Comparison of ENCODE assay signal across 17 cellular contexts in the genomic region with DNA sequence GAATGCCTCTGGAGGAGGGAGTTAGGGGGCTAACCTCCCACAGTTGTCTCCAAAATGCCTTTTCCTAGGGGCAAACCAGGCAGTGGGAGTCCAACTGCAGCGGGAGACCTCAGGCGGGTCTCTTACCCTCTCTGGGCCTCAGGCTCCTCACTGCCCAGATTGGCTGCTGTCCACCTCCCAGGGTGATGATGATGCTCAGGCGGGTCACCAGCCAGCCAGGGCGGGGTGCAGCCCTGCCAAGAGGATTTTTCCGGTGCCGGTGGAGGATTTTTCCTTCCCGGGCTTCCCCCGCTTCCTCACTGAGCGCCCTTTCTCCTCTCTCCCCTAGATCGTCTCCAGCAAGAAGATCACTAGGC. TPM values are rescaled to one million over a fixed set of nuclear protein-coding genes. Genes with fewer than 3 reads are reported as not detected.
A peak's percentile ranks its signal among the peaks of the same experiment; 100 is the strongest.
DNase-seq lines count a peak whose midpoint lies in the region; ATAC-seq, FAIRE-seq and TF ChIP-seq lines count a peak whose summit lies in the region.
"Had no signal": no experiment of that assay in that cellular context is flagged by ENCODE, and none has a peak within 500 bp of the region (broad histone marks: within the 10 kb centered on the region; RNA-seq: fewer than 3 reads in every experiment).

No MANE protein-coding gene starts in this region.

- peak overlapping the region; percentile 68 for H3K4me3 Mint-ChIP-seq in neural progenitor cell
- no peak overlapping the region for H3K4me3 Mint-ChIP-seq in CD4-positive, alpha-beta T cell

- no peak for TF ChIP-seq POLR2A in A549 (IDR thresholded peaks at IDR 0.05; ENCODE audit: low read length)
- TF ChIP-seq POLR2A in erythroblast (IDR thresholded peaks at IDR 0.05; ENCODE audit: low read length) = no peak

- H3K27ac ChIP-seq in A549 (no peak overlapping the region; a peak in 1 of 6 replicates), ectodermal cell (ENCODE audit: insufficient read depth, low read depth, low read length, poor library complexity, severe bottlenecking) (peak overlapping the region; percentile 45), neural progenitor cell (peak overlapping the region; percentile 68)
- H3K27ac ChIP-seq in CD4-positive, alpha-beta T cell (ENCODE audit: low read depth, low read length) = no peak overlapping the region

- in situ Hi-C loops in G401 (cut with HindIII; ENCODE audit: low sequenced_read_pairs) = no loop called here

- CTCF ChIA-PET in A549 (lab: Yijun Ruan, JAX) = interaction anchor here (0.9 to 3.7 kb wide), 3 partner anchors 11 to 248 kb away, joined by 3 to 16 read pairs (median 3); partner anchors contain the start of gene CPNE2
- CTCF ChIA-PET in CD4-positive, alpha-beta T cell (lab: Charles Lee) = no interaction called here

- H3K4me2 ChIP-seq in A549 (no peak overlapping the region), neural progenitor cell (peak overlapping the region; percentile 80)

- POLR2A ChIA-PET in A549 (lab: Yijun Ruan, JAX) = no interaction called here
- POLR2A ChIA-PET in CD4-positive, alpha-beta T cell (lab: Charles Lee) = no interaction called here

- WGBS in A549 (ENCODE audit: missing lambda C conversion rate) = 77% methylated on average over 10 of the region's 10 CpGs
- 44 to 52% methylated on average over 10 of the region's 10 CpGs for WGBS in ectodermal cell, 2 experiments

- H3K27ac Mint-ChIP-seq in neural progenitor cell = peak overlapping the region; percentile 96
- H3K27ac Mint-ChIP-seq in CD4-positive, alpha-beta T cell = no peak overlapping the region

- TF ChIP-seq RAD21 in A549 (conservative IDR thresholded peaks at IDR 0.05 in 1 of 2, IDR thresholded peaks at IDR 0.05 in 1 of 2) = no peak

- peak overlapping the region; percentile 44 for H2AFZ ChIP-seq in neural progenitor cell (replicated peaks)

- TF ChIP-seq CTCF in A549 (IDR thresholded peaks at IDR 0.05) (no peak), neural progenitor cell (IDR thresholded peaks at IDR 0.05) (no peak)
- no peak for TF ChIP-seq CTCF in CD4-positive, alpha-beta T cell (IDR thresholded peaks at IDR 0.05)

- H3K4me1 Mint-ChIP-seq in neural progenitor cell = peaks cover 49% of the 10 kb centered on the region
- H3K4me1 Mint-ChIP-seq in CD4-positive, alpha-beta T cell (ENCODE audit: low read depth) = no peaks in the 10 kb centered on the region

- intact Hi-C loops in CD4-positive, alpha-beta T cell (cut with DNase I, micrococcal nuclease) = no loop called here

- no peaks in the 10 kb centered on the region for H3K9me3 Mint-ChIP-seq in neural progenitor cell
- no peaks in the 10 kb centered on the region for H3K9me3 Mint-ChIP-seq in CD4-positive, alpha-beta T cell

- peaks cover 6% of the 10 kb centered on the region for H3K36me3 Mint-ChIP-seq in neural progenitor cell
- H3K36me3 Mint-ChIP-seq in CD4-positive, alpha-beta T cell (ENCODE audit: low read depth) = no peaks in the 10 kb centered on the region

- no peak overlapping the region for H3K4me3 ChIP-seq in A549
- H3K4me3 ChIP-seq in ectodermal cell (ENCODE audit: insufficient read depth, low read depth, low read length) = peak overlapping the region; percentile 1
- H3K4me3 ChIP-seq in neural progenitor cell = peak overlapping the region; percentile 14
- H3K4me3 ChIP-seq: BLaER1 treated with 17β-estradiol and CSF1 and Interleukin-3, amounts not matched to agents 10 nM and 100 nM; esophagus squamous epithelium; left lung had no signal

- H3K27me3 ChIP-seq in ectodermal cell (ENCODE audit: control insufficient read depth, insufficient read depth, low read length, poor library complexity, severe bottlenecking) = no peaks in the 10 kb centered on the region
- no peaks in the 10 kb centered on the region for H3K27me3 ChIP-seq in neural progenitor cell
- H3K27me3 ChIP-seq in CD4-positive, alpha-beta T cell (ENCODE audit: control insufficient read depth, insufficient read depth, low read length) = no peaks in the 10 kb centered on the region
- H3K27me3 ChIP-seq: BLaER1 treated with 17β-estradiol and CSF1 and Interleukin-3, amounts not matched to agents 10 nM and 100 nM; esophagus squamous epithelium; left lung had no signal

- no peak overlapping the region for H3K9ac ChIP-seq in neural progenitor cell

- peaks cover 17% of the 10 kb centered on the region for H3F3A ChIP-seq in neural progenitor cell (ENCODE audit: low read depth)

- no peaks in the 10 kb centered on the region for H3K9me3 ChIP-seq in A549
- no peaks in the 10 kb centered on the region for H3K9me3 ChIP-seq in ectodermal cell (ENCODE audit: control insufficient read depth, low read length)
- no peaks in the 10 kb centered on the region for H3K9me3 ChIP-seq in neural progenitor cell (ENCODE audit: low read depth)
- H3K9me3 ChIP-seq in CD4-positive, alpha-beta T cell (ENCODE audit: control insufficient read depth, low read length) = no peaks in the 10 kb centered on the region
- H3K9me3 ChIP-seq: BLaER1 treated with 17β-estradiol and CSF1 and Interleukin-3, amounts not matched to agents 10 nM and 100 nM; esophagus squamous epithelium; left lung had no signal

- H3K79me2 ChIP-seq in neural progenitor cell (ENCODE audit: low read depth) = no peaks in the 10 kb centered on the region

- peaks cover 7% of the 10 kb centered on the region; the same call in 1 of the 3 replicates for H3K4me1 ChIP-seq in A549
- peaks cover 14% of the 10 kb centered on the region for H3K4me1 ChIP-seq in ectodermal cell (ENCODE audit: control insufficient read depth, insufficient read depth, low read length)
- H3K4me1 ChIP-seq in neural progenitor cell = peaks cover 16% of the 10 kb centered on the region

- H3K36me3 ChIP-seq in ectodermal cell (ENCODE audit: control insufficient read depth, insufficient read depth, low read length) (no peaks in the 10 kb centered on the region), neural progenitor cell (no peaks in the 10 kb centered on the region)

- FAIRE-seq in A549 (lab: Jason Lieb, UNC) = no peak
- FAIRE-seq: bronchial epithelial cell, HepG2 had no signal

- peak; percentile 21; a peak in 1 of 6 replicates for ATAC-seq in A549
- ATAC-seq in CD4-positive, alpha-beta T cell (ENCODE audit: poor library complexity) = no peak
- ATAC-seq: HepG2 had no signal

- H4K20me1 ChIP-seq in neural progenitor cell (ENCODE audit: low read depth) = no peaks in the 10 kb centered on the region

- peaks cover 7% of the 10 kb centered on the region for H3K27me3 Mint-ChIP-seq in neural progenitor cell (ENCODE audit: insufficient read depth, low read depth)
- H3K27me3 Mint-ChIP-seq in CD4-positive, alpha-beta T cell = no peaks in the 10 kb centered on the region

- DNase-seq in A549 (ENCODE audit: low read depth in 1 of 2, low spot score in 1 of 2) (no peak), RPMI7951 (ENCODE audit: low read depth) (peak; percentile 68), neural progenitor cell (ENCODE audit: low spot score) (no peak), AG08395 (ENCODE audit: low spot score) (no peak), G401 (ENCODE audit: low spot score) (no peak), erythroblast (lab: John Stamatoyannopoulos, UW) (no peak)
- no peak for DNase-seq in CD4-positive, alpha-beta T cell
- DNase-seq: activated CD4-positive, alpha-beta T cell treated with anti-CD3 and anti-CD28 coated beads, Interleukin-2, amount 50 U/mL, for 1 hour; activated CD8-positive, alpha-beta memory T cell treated with anti-CD3 and anti-CD28 coated beads, Interleukin-2, amount 50 U/mL, for 4 hours; activated effector memory CD4-positive, alpha-beta T cell treated with Interleukin-2 at 50 U/mL for 16 hours; effector CD4-positive, alpha-beta T cell; esophagus squamous epithelium; left lung had no signal

- no peak for TF ChIP-seq EP300 in A549 (IDR thresholded peaks at IDR 0.05)

TF ChIP-seq in A549, 52 proteins besides CTCF, POLR2A, EP300 and RAD21:
- TF ChIP-seq SREBF2 (IDR thresholded peaks at IDR 0.05) (no peak), TP53 (CRISPR knock-in tag; IDR thresholded peaks at IDR 0.05) (no peak), RCOR1 (IDR thresholded peaks at IDR 0.05; ENCODE audit: low read depth, low read length) (no peak), ESRRA (IDR thresholded peaks at IDR 0.05; ENCODE audit: borderline replicate concordance, low read length) (no peak), RNF2 (IDR thresholded peaks at IDR 0.05; ENCODE audit: borderline replicate concordance, low read depth) (no peak), HDAC2 (IDR thresholded peaks at IDR 0.05) (no peak), GATA3 (IDR thresholded peaks at IDR 0.05; ENCODE audit: borderline replicate concordance) (no peak), NFE2L2 (conservative IDR thresholded peaks at IDR 0.05; ENCODE audit: low read length) (no peak), ZSCAN20 (CRISPR knock-in tag; IDR thresholded peaks at IDR 0.05) (no peak)

RNA-seq across cellular contexts. Expression of gene CPNE2, which starts 22.7 kb away (rescaled TPM):
- 36.7 and 44.4 TPM in 2 replicates for polyA plus RNA-seq in A549 (2011; rRNA removed)
- polyA plus RNA-seq in A549 (2012; cell fraction: cytosol; rRNA removed) = 90.0 and 112 TPM in 2 replicates
- 91.6 and 99.2 TPM in 2 replicates for polyA plus RNA-seq in A549 (2012; cell fraction: nucleus; rRNA removed)
- polyA plus RNA-seq in A549 (2017; fragmentation: RNase III; extraction: RNeasy Plus Mini Kit Qiagen cat#74134 plus additional on column Dnase treatment) = 32.2 to 37.7 TPM (median 36.7 TPM) in 3 replicates
- 48.7 and 48.8 TPM in 2 replicates for polyA minus RNA-seq in A549 (2011; rRNA and poly(A)+ RNA removed)
- total RNA-seq in RPMI7951 (2014; rRNA removed; shearing (Covaris generic)) = 61.8 and 93.1 TPM in 2 replicates
- polyA plus RNA-seq in ectodermal cell (2013, experiment 1 of 4) = 22.6 TPM
- 25.7 TPM for polyA plus RNA-seq in ectodermal cell (2013, experiment 2 of 4)
- polyA plus RNA-seq in ectodermal cell (2013, experiment 3 of 4) = 23.0 TPM
- polyA plus RNA-seq in ectodermal cell (2013, experiment 4 of 4) = 22.7 TPM
- 19.8 and 26.9 TPM in 2 replicates for total RNA-seq in neural progenitor cell (ENCODE audit: low replicate concordance)
- 31.9 and 36.7 TPM in 2 replicates for total RNA-seq in G401 (2014; rRNA removed; shearing (Covaris generic))
- total RNA-seq in CD4-positive, alpha-beta T cell = 1 to 10 TPM; 2.2 to 3.5 TPM

Comparison
In these comparisons a context has a peak if more than half of its experiments do, and no peak if none do; other contexts are left out.
1. H3K27ac ChIP-seq: peak in ectodermal cell (single experiment) and neural progenitor cell (single experiment); none in A549 (0 of 2) and CD4-positive, alpha-beta T cell (single experiment).